Comparison of ENCODE assay signal across 12 cellular contexts in the genomic region with DNA sequence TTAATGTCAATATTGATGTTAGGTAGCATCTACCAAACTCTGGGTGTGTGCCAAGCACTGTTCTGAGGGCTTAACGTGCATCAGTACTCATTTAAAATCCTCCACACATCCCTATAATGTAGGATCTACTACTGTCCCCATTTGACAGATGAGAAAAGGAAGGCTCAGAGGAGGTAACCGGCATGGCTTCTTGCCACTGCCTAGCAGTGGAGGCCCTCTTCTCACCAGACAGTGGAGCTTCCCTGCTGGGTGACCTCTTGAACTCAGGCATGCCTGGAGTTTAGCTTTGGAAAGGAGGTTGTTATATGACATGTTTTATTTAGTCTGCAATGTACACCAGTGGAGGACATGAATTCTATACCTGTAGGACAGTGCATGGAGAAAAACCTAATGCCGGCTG. TPM values are rescaled to one million over a fixed set of nuclear protein-coding genes. Genes with fewer than 3 reads are reported as not detected.
A peak's percentile ranks its signal among the peaks of the same experiment; 100 is the strongest.
DNase-seq lines count a peak whose midpoint lies in the region; ATAC-seq and TF ChIP-seq lines count a peak whose summit lies in the region.
"Had no signal": no experiment of that assay in that cellular context is flagged by ENCODE, and none has a peak within 500 bp of the region (broad histone marks: within the 10 kb centered on the region; RNA-seq: fewer than 3 reads in every experiment).

No MANE protein-coding gene starts in this region.

- H3K79me2 ChIP-seq in OCI-LY7 (ENCODE audit: insufficient read depth, low read depth, low read length): no peaks in the 10 kb centered on the region

- H3K4me3 Mint-ChIP-seq in activated CD4-positive, alpha-beta T cell treated with anti-CD3 and anti-CD28 coated beads, Interleukin-2, amount 10 ng/mL, durations not matched to agents 24 days and 14 days: peak overlapping the region; percentile 95
- peak overlapping the region; percentile 84 for H3K4me3 Mint-ChIP-seq in progenitor cell of endocrine pancreas (ENCODE audit: low read depth)

- H3K4me1 ChIP-seq in OCI-LY7 (ENCODE audit: insufficient read depth, low read length, poor library complexity, severe bottlenecking): peaks cover 11% of the 10 kb centered on the region
- H3K4me1 ChIP-seq: ascending aorta, psoas muscle had no signal

- H3K4me2 ChIP-seq in OCI-LY7 (ENCODE audit: low read length): no peak overlapping the region

- ATAC-seq in left lobe of liver: no peak
- no peak for ATAC-seq in GM19328 (IDR thresholded peaks at IDR 0.05; ENCODE audit: unreplicated experiment)
- ATAC-seq: K562, psoas muscle had no signal

- POLR2A ChIA-PET in OCI-LY7 (lab: Charles Lee): no interaction called here

- H2AFZ ChIP-seq in OCI-LY7 (ENCODE audit: low read length): no peak overlapping the region

- H3K9me2 ChIP-seq in OCI-LY7 (ENCODE audit: insufficient read depth, low read length): no peaks in the 10 kb centered on the region

- intact Hi-C loops in activated CD4-positive, alpha-beta T cell treated with anti-CD3 and anti-CD28 coated beads, Interleukin-2, amount 10 ng/mL, durations not matched to agents 24 days and 14 days (cut with micrococcal nuclease): loop anchor here (5.0 kb wide), 3 partner anchors 45 to 785 kb away; no protein-coding TSS in a partner anchor
- intact Hi-C loops in OCI-LY7 (cut with micrococcal nuclease; ENCODE audit: unreplicated experiment): no loop called here

- in situ Hi-C loops in G401 (cut with HindIII; ENCODE audit: low sequenced_read_pairs): no loop called here

- CTCF ChIA-PET in OCI-LY7 (lab: Charles Lee; ENCODE audit: unreplicated experiment): interaction anchor here (0.5 to 1.5 kb wide), 2 partner anchors 53 to 70 kb away, joined by 4 to 7 read pairs; no protein-coding TSS in a partner anchor

- H3K36me3 ChIP-seq in OCI-LY7 (ENCODE audit: insufficient read depth, low read length): no peaks in the 10 kb centered on the region
- H3K36me3 ChIP-seq: ascending aorta, esophagus squamous epithelium had no signal

- peaks cover 15% of the 10 kb centered on the region for H3K36me3 Mint-ChIP-seq in activated CD4-positive, alpha-beta T cell treated with anti-CD3 and anti-CD28 coated beads, Interleukin-2, amount 10 ng/mL, durations not matched to agents 24 days and 14 days (ENCODE audit: low read depth)
- H3K36me3 Mint-ChIP-seq in progenitor cell of endocrine pancreas (ENCODE audit: insufficient read depth): peaks cover 18% of the 10 kb centered on the region

- no peaks in the 10 kb centered on the region for H3K9me3 ChIP-seq in OCI-LY7 (ENCODE audit: low read length)
- H3K9me3 ChIP-seq: ascending aorta, esophagus squamous epithelium, psoas muscle had no signal

- peaks cover 21% of the 10 kb centered on the region for H3K27me3 Mint-ChIP-seq in activated CD4-positive, alpha-beta T cell treated with anti-CD3 and anti-CD28 coated beads, Interleukin-2, amount 10 ng/mL, durations not matched to agents 24 days and 14 days
- peaks cover 45% of the 10 kb centered on the region for H3K27me3 Mint-ChIP-seq in progenitor cell of endocrine pancreas

- BruUV-seq in OCI-LY7 (replicated peaks; lab: Mats Ljungman, UMichigan): TSS peak; percentile 29

- H3K4me3 ChIP-seq in OCI-LY7 (ENCODE audit: low read depth, low read length, poor library complexity, severe bottlenecking): no peak overlapping the region
- H3K4me3 ChIP-seq in epithelial cell of proximal tubule (ENCODE audit: low read depth, low read length): peak overlapping the region; percentile 92
- H3K4me3 ChIP-seq: K562 had no signal

- no peaks in the 10 kb centered on the region for H4K20me1 ChIP-seq in OCI-LY7 (ENCODE audit: insufficient read depth, low read length)

- H3K27ac Mint-ChIP-seq in activated CD4-positive, alpha-beta T cell treated with anti-CD3 and anti-CD28 coated beads, Interleukin-2, amount 10 ng/mL, durations not matched to agents 24 days and 14 days: no peak overlapping the region
- H3K27ac Mint-ChIP-seq in progenitor cell of endocrine pancreas: peak overlapping the region; percentile 17

- no peak overlapping the region for H3K27ac ChIP-seq in OCI-LY7 (ENCODE audit: low read depth, low read length, poor library complexity, severe bottlenecking)
- H3K27ac ChIP-seq: ascending aorta, psoas muscle had no signal

- no peak for DNase-seq in activated CD4-positive, alpha-beta T cell treated with anti-CD3 and anti-CD28 coated beads, Interleukin-2, amount 10 ng/mL, durations not matched to agents 24 days and 14 days
- no peak for DNase-seq in activated CD4-positive, alpha-beta T cell treated with anti-CD3 and anti-CD28 coated beads for 48 hours
- DNase-seq in OCI-LY7 (ENCODE audit: low spot score) (no peak), epithelial cell of proximal tubule (ENCODE audit: low read depth) (no peak), progenitor cell of endocrine pancreas (ENCODE audit: low spot score, unreplicated experiment) (no peak), left lobe of liver (ENCODE audit: low spot score) (no peak), G401 (ENCODE audit: low spot score) (no peak)
- DNase-seq: esophagus squamous epithelium, psoas muscle had no signal

- peaks cover 3% of the 10 kb centered on the region for H3K9me3 Mint-ChIP-seq in activated CD4-positive, alpha-beta T cell treated with anti-CD3 and anti-CD28 coated beads, Interleukin-2, amount 10 ng/mL, durations not matched to agents 24 days and 14 days
- no peaks in the 10 kb centered on the region for H3K9me3 Mint-ChIP-seq in progenitor cell of endocrine pancreas (ENCODE audit: low read depth)

- H3K4me1 Mint-ChIP-seq in activated CD4-positive, alpha-beta T cell treated with anti-CD3 and anti-CD28 coated beads, Interleukin-2, amount 10 ng/mL, durations not matched to agents 24 days and 14 days: peaks cover 29% of the 10 kb centered on the region
- peaks cover 20% of the 10 kb centered on the region for H3K4me1 Mint-ChIP-seq in progenitor cell of endocrine pancreas (ENCODE audit: low read depth)

- TF ChIP-seq CTCF in OCI-LY7 (conservative IDR thresholded peaks at IDR 0.05; ENCODE audit: low read length) (no peak), epithelial cell of proximal tubule (conservative IDR thresholded peaks at IDR 0.05; ENCODE audit: low read depth, low read length) (no peak), progenitor cell of endocrine pancreas (IDR thresholded peaks at IDR 0.05; ENCODE audit: unreplicated experiment) (no peak)

RNA-seq across cellular contexts. Expression of a gene that starts 2.1 kb away (rescaled TPM):
- 41.9 and 43.6 TPM in 2 replicates for total RNA-seq in activated CD4-positive, alpha-beta T cell treated with anti-CD3 and anti-CD28 coated beads, Interleukin-2, amount 10 ng/mL, durations not matched to agents 24 days and 14 days
- total RNA-seq in OCI-LY7 (2014; rRNA removed; shearing (Covaris generic)): 3.8 and 6.6 TPM in 2 replicates
- 32.0 and 32.4 TPM in 2 replicates for total RNA-seq in OCI-LY7 (2022)
- 11.4 and 12.1 TPM in 2 replicates for total RNA-seq in epithelial cell of proximal tubule
- 32.5 and 35.8 TPM in 2 replicates for total RNA-seq in progenitor cell of endocrine pancreas
- total RNA-seq in left lobe of liver: 24.7 TPM
- 0.68 and 0.88 TPM in 2 replicates for total RNA-seq in G401 (2014; rRNA removed; shearing (Covaris generic))
